In genomic region chr2:85018049-85018447, GRCh38 we compare ENCODE assay signal across 1 cellular context.
TF ChIP-seq lines count a peak whose summit lies in the region.

No MANE protein-coding gene starts in this region.

TF ChIP-seq in IMR-90, 13 proteins besides CTCF, POLR2A, EP300 and RAD21 (continued from another document):
- TF ChIP-seq MXI1 (IDR thresholded peaks at IDR 0.05; ENCODE audit: borderline replicate concordance, low read depth, low read length): no peak
- no peak for TF ChIP-seq CEBPB (IDR thresholded peaks at IDR 0.05; ENCODE audit: low read depth, low read length)
- TF ChIP-seq BHLHE40 (IDR thresholded peaks at IDR 0.05; ENCODE audit: low read depth, low read length): 0 out of 2 replicates have a peak, but pooled peaks have one; percentile 6
- TF ChIP-seq CHD1 (IDR thresholded peaks at IDR 0.05; ENCODE audit: low read depth, low read length): no peak
- TF ChIP-seq SMC3 (IDR thresholded peaks at IDR 0.05; ENCODE audit: low read depth, low read length): no peak
- TF ChIP-seq FOS (IDR thresholded peaks at IDR 0.05; ENCODE audit: low read depth, low read length): no peak
- TF ChIP-seq RFX5 (IDR thresholded peaks at IDR 0.05; ENCODE audit: low read depth, low read length): no peak
- TF ChIP-seq NFE2L2 (IDR thresholded peaks at IDR 0.05; ENCODE audit: low read depth, low read length): 0 out of 2 replicates have a peak, but pooled peaks have one; percentile 49
